In genomic region chr16:67489401-67490083, GRCh38 we compare ENCODE assay signal across 12 cellular contexts. TPM values are rescaled to one million over a fixed set of nuclear protein-coding genes. Genes with fewer than 3 reads are reported as not detected.
A peak's percentile ranks its signal among the peaks of the same experiment; 100 is the strongest.
DNase-seq lines count a peak whose midpoint lies in the region; ATAC-seq lines count a peak whose summit lies in the region.
"Had no signal": no experiment of that assay in that cellular context is flagged by ENCODE, and none has a peak within 500 bp of the region (broad histone marks: within the 10 kb centered on the region; RNA-seq: fewer than 3 reads in every experiment).

No MANE protein-coding gene starts in this region.

- no peaks in the 10 kb centered on the region for H3K27me3 Mint-ChIP-seq in T-cell

- peaks cover 5 to 30% (median 19%) of the 10 kb centered on the region in 3 donors for H3K4me1 Mint-ChIP-seq in T-cell
- no peaks in the 10 kb centered on the region for H3K4me1 Mint-ChIP-seq in stimulated activated effector memory CD8-positive, alpha-beta T cell treated with anti-CD3 and anti-CD28 coated beads, Interleukin-12 subunit alpha, Interleukin-12 subunit beta, amount 100 ng/mL, for 72 hours

- peak overlapping the region; percentile 63 to 81 for H3K27ac Mint-ChIP-seq in T-cell
- peak overlapping the region; percentile 48 for H3K27ac Mint-ChIP-seq in stimulated activated effector memory CD8-positive, alpha-beta T cell treated with anti-CD3 and anti-CD28 coated beads, Interleukin-12 subunit alpha, Interleukin-12 subunit beta, amount 100 ng/mL, for 72 hours

- ATAC-seq in GM21447 (IDR thresholded peaks at IDR 0.05; ENCODE audit: unreplicated experiment), result peak; percentile 28
- no peak for ATAC-seq in T-cell (replicated peaks in 1 of 4)
- ATAC-seq in stimulated activated effector memory CD8-positive, alpha-beta T cell treated with anti-CD3 and anti-CD28 coated beads, Interleukin-12 subunit alpha, Interleukin-12 subunit beta, amount 100 ng/mL, for 72 hours, result no peak
- ATAC-seq in HG03135 (IDR thresholded peaks at IDR 0.05; ENCODE audit: unreplicated experiment), result no peak
- ATAC-seq: Panc1 had no signal

- no peaks in the 10 kb centered on the region for H3K9me3 Mint-ChIP-seq in T-cell
- H3K9me3 Mint-ChIP-seq in stimulated activated effector memory CD8-positive, alpha-beta T cell treated with anti-CD3 and anti-CD28 coated beads, Interleukin-12 subunit alpha, Interleukin-12 subunit beta, amount 100 ng/mL, for 72 hours, result no peaks in the 10 kb centered on the region

- CTCF ChIA-PET in T-cell (lab: Charles Lee), result interaction anchor here (0.6 to 2.1 kb wide), 6 partner anchors 9 to 517 kb away, joined by 3 to 7 read pairs (median 4); partner anchors contain the start of gene ATP6V0D1 (in 1 of the 2)

- DNase-seq in T-cell (no peak), C1 segment of cervical spinal cord (lab: John Stamatoyannopoulos, UW) (no peak), cerebellar nuclear complex (lab: John Stamatoyannopoulos, UW) (no peak), dermis blood vessel endothelial cell (no peak)
- DNase-seq in stimulated activated effector memory CD8-positive, alpha-beta T cell treated with anti-CD3 and anti-CD28 coated beads, Interleukin-12 subunit alpha, Interleukin-12 subunit beta, amount 100 ng/mL, for 72 hours (ENCODE audit: low spot score in 2 of 2), result no peak
- DNase-seq: NCI-H187 had no signal

- POLR2A ChIA-PET in T-cell (lab: Charles Lee), result interaction anchor here in 1 of 2 donors (0.6 kb wide), 1 partner anchor 155 kb away, joined by 9 read pairs; no protein-coding TSS in a partner anchor

- no peak overlapping the region for H3K4me3 Mint-ChIP-seq in T-cell
- no peak overlapping the region for H3K4me3 Mint-ChIP-seq in stimulated activated effector memory CD8-positive, alpha-beta T cell treated with anti-CD3 and anti-CD28 coated beads, Interleukin-12 subunit alpha, Interleukin-12 subunit beta, amount 100 ng/mL, for 72 hours

- H3K36me3 Mint-ChIP-seq in T-cell, result peaks cover 10% of the 10 kb centered on the region
- peaks cover 39% of the 10 kb centered on the region for H3K36me3 Mint-ChIP-seq in stimulated activated effector memory CD8-positive, alpha-beta T cell treated with anti-CD3 and anti-CD28 coated beads, Interleukin-12 subunit alpha, Interleukin-12 subunit beta, amount 100 ng/mL, for 72 hours

- peak overlapping the region; percentile 4; the same call in 1 of the 2 replicates for H3K4me3 ChIP-seq in iPS-18c (ENCODE audit: insufficient read depth, low read depth, low read length)

- H3K9me3 ChIP-seq in iPS-18c (ENCODE audit: control insufficient read depth, insufficient read depth, low read length), result no peaks in the 10 kb centered on the region

RNA-seq across cellular contexts. Expression of gene AGRP, which starts 6.2 kb away (rescaled TPM):
- total RNA-seq in T-cell (not detected), dermis blood vessel endothelial cell (not detected in 2 replicates)
- total RNA-seq: epithelial cell of proximal tubule, kidney epithelial cell had no signal

RNA-seq across cellular contexts. Expression of gene ATP6V0D1, which starts 8.6 kb away (rescaled TPM):
- total RNA-seq in T-cell (10 to 100 TPM; 41.5 to 49.6 (median 45.8) TPM), dermis blood vessel endothelial cell (134 and 155 TPM in 2 replicates)

RNA-seq across cellular contexts. Expression of gene RIPOR1, which starts 39.1 kb away (rescaled TPM):
- total RNA-seq in T-cell (10 to 100 TPM; 33.9 to 60.7 (median 52.4) TPM), dermis blood vessel endothelial cell (74.9 and 149 TPM in 2 replicates)

RNA-seq across cellular contexts. Expression of gene HSD11B2, which starts 58.6 kb away (rescaled TPM):
- under 1 TPM in 3 of 5 donors, not detected in 2; 0.20 to 0.32 (median 0.29) TPM for total RNA-seq in T-cell
- total RNA-seq in dermis blood vessel endothelial cell, result 0.23 TPM in 1 of 2 replicates, not detected in the other
